Comparison of ENCODE assay signal across 8 cellular contexts in the genomic region with DNA sequence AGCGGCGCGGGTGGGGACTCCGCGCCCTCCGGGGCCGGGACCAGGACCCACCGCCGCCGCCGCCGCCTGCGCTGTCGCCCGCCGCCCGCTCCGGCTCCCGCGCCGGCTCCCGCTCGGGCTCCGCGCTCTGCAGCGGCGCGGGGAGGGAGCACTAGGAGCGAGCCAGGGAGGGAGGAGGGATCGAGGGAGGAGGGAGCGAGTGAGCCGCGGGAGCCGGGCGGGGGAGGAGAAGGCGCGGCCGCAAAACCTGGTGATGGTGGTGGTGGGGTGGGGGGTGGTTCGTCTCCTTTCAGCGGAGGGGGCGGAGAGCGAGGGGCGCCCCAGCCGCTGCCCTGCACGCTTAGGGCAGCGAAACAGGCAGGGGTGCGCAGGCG. TPM values are rescaled to one million over a fixed set of nuclear protein-coding genes. Genes with fewer than 3 reads are reported as not detected.
DNase-seq lines count a peak whose midpoint lies in the region; ATAC-seq, FAIRE-seq and TF ChIP-seq lines count a peak whose summit lies in the region.

A gene with protein sequence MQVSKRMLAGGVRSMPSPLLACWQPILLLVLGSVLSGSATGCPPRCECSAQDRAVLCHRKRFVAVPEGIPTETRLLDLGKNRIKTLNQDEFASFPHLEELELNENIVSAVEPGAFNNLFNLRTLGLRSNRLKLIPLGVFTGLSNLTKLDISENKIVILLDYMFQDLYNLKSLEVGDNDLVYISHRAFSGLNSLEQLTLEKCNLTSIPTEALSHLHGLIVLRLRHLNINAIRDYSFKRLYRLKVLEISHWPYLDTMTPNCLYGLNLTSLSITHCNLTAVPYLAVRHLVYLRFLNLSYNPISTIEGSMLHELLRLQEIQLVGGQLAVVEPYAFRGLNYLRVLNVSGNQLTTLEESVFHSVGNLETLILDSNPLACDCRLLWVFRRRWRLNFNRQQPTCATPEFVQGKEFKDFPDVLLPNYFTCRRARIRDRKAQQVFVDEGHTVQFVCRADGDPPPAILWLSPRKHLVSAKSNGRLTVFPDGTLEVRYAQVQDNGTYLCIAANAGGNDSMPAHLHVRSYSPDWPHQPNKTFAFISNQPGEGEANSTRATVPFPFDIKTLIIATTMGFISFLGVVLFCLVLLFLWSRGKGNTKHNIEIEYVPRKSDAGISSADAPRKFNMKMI (minus strand): TSS at position 153 of the 374 bp plus-strand sequence. CDS start 597 bp downstream, outside the sequence.

- H4K20me1 ChIP-seq in GM23248 (ENCODE audit: insufficient read depth) (no peaks in the 10 kb centered on the region), osteoblast (ENCODE audit: insufficient read depth, low read length) (no peaks in the 10 kb centered on the region)

- no peaks in the 10 kb centered on the region for H3K9me3 ChIP-seq in GM23248 (ENCODE audit: low read depth)
- H3K9me3 ChIP-seq in T-helper 17 cell (ENCODE audit: control insufficient read depth, low read length, poor library complexity, severe bottlenecking), result no peaks in the 10 kb centered on the region
- H3K9me3 ChIP-seq in osteoblast (ENCODE audit: low read depth, low read length), result no peaks in the 10 kb centered on the region

- H3K4me2 ChIP-seq in GM23248 (ENCODE audit: unreplicated experiment) (peak within 1 kb of the TSS; percentile 59), osteoblast (ENCODE audit: insufficient read depth, low read length) (peak within 1 kb of the TSS; percentile 86)

- no peaks in the 10 kb centered on the region for H3K36me3 ChIP-seq in GM23248 (ENCODE audit: low read depth)
- no peaks in the 10 kb centered on the region for H3K36me3 ChIP-seq in osteoblast (ENCODE audit: insufficient read depth, low read length)

- WGBS in GM23248 (ENCODE audit: low coverage in 1 of 2, low lambda C conversion rate in 2 of 2, missing lambda C conversion rate in 2 of 2), 2 experiments, result 1% methylated on average over 21 to 42 of the region's 48 CpGs

- peaks cover 46% of the 10 kb centered on the region for H3K27me3 ChIP-seq in GM23248 (replicated peaks; ENCODE audit: insufficient read depth)
- peaks cover 59% of the 10 kb centered on the region for H3K27me3 ChIP-seq in osteoblast (ENCODE audit: insufficient read depth, low read length)

- ATAC-seq in T-helper 17 cell (no peak), HG03342 (IDR thresholded peaks at IDR 0.05; ENCODE audit: unreplicated experiment) (no peak), HG03196 (IDR thresholded peaks at IDR 0.05; ENCODE audit: unreplicated experiment) (no peak)

- H3K79me2 ChIP-seq in GM23248 (ENCODE audit: insufficient read depth) (no peaks in the 10 kb centered on the region), osteoblast (ENCODE audit: insufficient read depth, low read length) (no peaks in the 10 kb centered on the region)

- peaks cover 59% of the 10 kb centered on the region for H3K27me3 Mint-ChIP-seq in T-helper 17 cell

- H3K4me3 ChIP-seq in GM23248, result peak within 1 kb of the TSS; percentile 70
- H3K4me3 ChIP-seq in osteoblast (ENCODE audit: insufficient read depth, low read length), result peak within 1 kb of the TSS; percentile 70

- no peaks in the 10 kb centered on the region for H3F3A ChIP-seq in GM23248 (ENCODE audit: insufficient read depth)

- no peak for TF ChIP-seq CTCF in osteoblast (IDR thresholded peaks at IDR 0.05; ENCODE audit: extremely low read depth, low read depth, low read length)

- in situ Hi-C loops in GM23248 (cut with MboI), result no loop called here

- H3K4me3 Mint-ChIP-seq in T-helper 17 cell, result peak within 1 kb of the TSS; percentile 82

- H3K27ac ChIP-seq in GM23248, result no peak within 1 kb of the TSS
- no peak within 1 kb of the TSS for H3K27ac ChIP-seq in osteoblast (ENCODE audit: low read depth, low read length)

- no peak within 1 kb of the TSS for H3K27ac Mint-ChIP-seq in T-helper 17 cell

- H3K9me2 ChIP-seq in GM23248 (ENCODE audit: insufficient read depth), result no peaks in the 10 kb centered on the region

- peaks cover 2% of the 10 kb centered on the region for H3K36me3 Mint-ChIP-seq in T-helper 17 cell (ENCODE audit: low read depth)

- H3K4me1 ChIP-seq in GM23248 (ENCODE audit: insufficient read depth) (no peaks in the 10 kb centered on the region), osteoblast (ENCODE audit: insufficient read depth, low read length) (peaks cover 4% of the 10 kb centered on the region)

- H3K4me1 Mint-ChIP-seq in T-helper 17 cell, result peaks cover 10% of the 10 kb centered on the region

- H2AFZ ChIP-seq in GM23248 (peak within 1 kb of the TSS; percentile 86), osteoblast (ENCODE audit: low read length) (peak within 1 kb of the TSS; percentile 94)

- FAIRE-seq in frontal cortex (lab: Jason Lieb, UNC) (no peak), RCC 7860 (lab: Jason Lieb, UNC) (no peak)

- peak; percentile 50 for DNase-seq in GM23248
- DNase-seq in T-helper 17 cell, result no peak
- DNase-seq in frontal cortex (ENCODE audit: low spot score in 2 of 2), result peak; percentile 64 to 76
- no peak for DNase-seq in osteoblast (ENCODE audit: insufficient read length, low spot score, missing footprints)
- no peak for DNase-seq in RCC 7860 (ENCODE audit: low spot score)
- DNase-seq in NK-92 (lab: John Stamatoyannopoulos, UW; ENCODE audit: unreplicated experiment), result no peak

- peak within 1 kb of the TSS; percentile 37; the same call in 1 of the 2 replicates for H3K9ac ChIP-seq in GM23248

RNA-seq across cellular contexts. Expression of the gene that starts here (rescaled TPM):
- not detected in 2 replicates for total RNA-seq in GM23248 (2014; rRNA removed; shearing (Covaris generic))
- polyA plus RNA-seq in GM23248 (2016; fragmentation: Nextera tagmentation; extraction: Ambion mirVana), result not detected in 2 replicates
- not detected for total RNA-seq in T-helper 17 cell
- 32.6 TPM for total RNA-seq in frontal cortex
- under 0.01 and 1.1 TPM in 2 replicates for total RNA-seq in osteoblast

Comparison
In these comparisons a context has a peak if more than half of its experiments do, and no peak if none do; other contexts are left out.
1. RNA of the gene that starts here (total RNA-seq): 32.6 TPM in frontal cortex (single experiment); under 0.01 to 1.1 TPM in osteoblast, not detected in GM23248 and not detected in T-helper 17 cell; every median in the first group is over 10 times any median in the second.
2. Peak in DNase-seq, H3K4me3 ChIP-seq, H3K9ac ChIP-seq and H3K4me2 ChIP-seq in GM23248; RNA of the gene not detected or under 1 TPM.
3. DNase-seq: peak in frontal cortex (2 of 2); none in T-helper 17 cell (0 of 3), osteoblast (single experiment), RCC 7860 (single experiment) and NK-92 (single experiment).